7 cellular contexts compared by ENCODE assay signal in genomic region chr1:85146298-85146971, GRCh38. TPM values are rescaled to one million over a fixed set of nuclear protein-coding genes. Genes with fewer than 3 reads are reported as not detected.
DNase-seq lines count a peak whose midpoint lies in the region; FAIRE-seq and TF ChIP-seq lines count a peak whose summit lies in the region.
"Not testable (repeated sequence)": the region's sequence is repeated elsewhere in the genome, so short reads cannot be mapped to it uniquely, and the experiment has no call there.

No MANE protein-coding gene starts in this region.

- CTCF ChIA-PET in Caco-2 (lab: Charles Lee), result not testable (repeated sequence)

- not testable (repeated sequence) for H4K20me1 ChIP-seq in astrocyte (ENCODE audit: insufficient read depth, low read length)

- not testable (repeated sequence) for BruUV-seq in Caco-2 (replicated peaks; lab: Mats Ljungman, UMichigan)

- H3K9me3 Mint-ChIP-seq in Caco-2 (ENCODE audit: unreplicated experiment); astrocyte (ENCODE audit: unreplicated experiment); osteocyte (ENCODE audit: unreplicated experiment); type B pancreatic cell: not testable (repeated sequence)

- H3K4me1 ChIP-seq in Caco-2, result peaks cover 25% of the 10 kb centered on the region
- H3K4me1 ChIP-seq in SJCRH30; astrocyte (ENCODE audit: insufficient read depth, low read length): not testable (repeated sequence)

- peak overlapping the region; percentile 82 for H3K27ac Mint-ChIP-seq in Caco-2 (ENCODE audit: unreplicated experiment)
- peak overlapping the region; percentile 50 for H3K27ac Mint-ChIP-seq in astrocyte (ENCODE audit: unreplicated experiment)
- peak overlapping the region; percentile 62 for H3K27ac Mint-ChIP-seq in osteocyte (ENCODE audit: unreplicated experiment)
- peak overlapping the region; percentile 27 for H3K27ac Mint-ChIP-seq in type B pancreatic cell

- H3K27me3 Mint-ChIP-seq in Caco-2 (ENCODE audit: insufficient read depth, unreplicated experiment); astrocyte (ENCODE audit: low read depth, unreplicated experiment); osteocyte (ENCODE audit: unreplicated experiment); type B pancreatic cell: not testable (repeated sequence)

- not testable (repeated sequence) for H3K36me3 ChIP-seq in Caco-2 (ENCODE audit: control insufficient read depth, insufficient read depth, low read length); SJCRH30; astrocyte (ENCODE audit: insufficient read depth, low read length)

- H3K36me3 Mint-ChIP-seq in Caco-2 (ENCODE audit: insufficient read depth, unreplicated experiment), result peaks cover 23% of the 10 kb centered on the region
- not testable (repeated sequence) for H3K36me3 Mint-ChIP-seq in astrocyte (ENCODE audit: low read depth, unreplicated experiment); osteocyte (ENCODE audit: unreplicated experiment); type B pancreatic cell

- POLR2A ChIA-PET in Caco-2 (lab: Charles Lee), result not testable (repeated sequence)

- not testable (repeated sequence) for TF ChIP-seq CTCF in Caco-2 (IDR thresholded peaks at IDR 0.05; ENCODE audit: insufficient read depth in 1 of 2, low read depth in 1 of 2, low read length in 1 of 2, severe bottlenecking in 1 of 2, unreplicated experiment in 1 of 2); astrocyte (IDR thresholded peaks at IDR 0.05; ENCODE audit: insufficient read depth, low read depth, low read length); osteocyte (IDR thresholded peaks at IDR 0.05); type B pancreatic cell (conservative IDR thresholded peaks at IDR 0.05)

- not testable (repeated sequence) for H3K4me3 Mint-ChIP-seq in Caco-2 (ENCODE audit: unreplicated experiment); astrocyte (ENCODE audit: unreplicated experiment); osteocyte (ENCODE audit: unreplicated experiment); type B pancreatic cell

- not testable (repeated sequence) for H3K4me3 ChIP-seq in Caco-2 (ENCODE audit: low read depth, low read length); SJCRH30; astrocyte (ENCODE audit: insufficient read depth, low read depth, low read length)

- not testable (repeated sequence) for H3K9me3 ChIP-seq in Caco-2; SJCRH30 (replicated peaks); astrocyte (ENCODE audit: insufficient read depth, low read depth, low read length)

- H3K9ac ChIP-seq in astrocyte (ENCODE audit: low read length), result not testable (repeated sequence)

- FAIRE-seq in HTR-8/SVneo (lab: Jason Lieb, UNC), result peak; percentile 16
- FAIRE-seq in astrocyte (lab: Jason Lieb, UNC), result not testable (repeated sequence)

- peaks cover 31% of the 10 kb centered on the region for H3K4me1 Mint-ChIP-seq in Caco-2 (ENCODE audit: low read depth, unreplicated experiment)
- peaks cover 39% of the 10 kb centered on the region for H3K4me1 Mint-ChIP-seq in astrocyte (ENCODE audit: low read depth, unreplicated experiment)
- peaks cover 49% of the 10 kb centered on the region for H3K4me1 Mint-ChIP-seq in osteocyte (ENCODE audit: unreplicated experiment)
- peaks cover 21% of the 10 kb centered on the region for H3K4me1 Mint-ChIP-seq in type B pancreatic cell (ENCODE audit: unreplicated experiment)

- H3K79me2 ChIP-seq in astrocyte (ENCODE audit: insufficient read depth, low read length), result not testable (repeated sequence)

- H3K27me3 ChIP-seq in Caco-2 (replicated peaks; ENCODE audit: control insufficient read depth, insufficient read depth, low read length); SJCRH30; astrocyte (ENCODE audit: insufficient read depth, low read length): not testable (repeated sequence)

- not testable (repeated sequence) for H3K4me2 ChIP-seq in astrocyte (ENCODE audit: low read length)

- H3K27ac ChIP-seq in SJCRH30, result 0 out of 2 replicates have a peak overlapping the region, but pooled peaks have one; percentile 2
- not testable (repeated sequence) for H3K27ac ChIP-seq in astrocyte (ENCODE audit: low read depth, low read length)

- not testable (repeated sequence) for H2AFZ ChIP-seq in astrocyte (ENCODE audit: low read depth, low read length)

- intact Hi-C loops in Caco-2 (cut with micrococcal nuclease; ENCODE audit: unreplicated experiment), result loop anchor here (2.0 to 5.0 kb wide), 3 partner anchors 39 to 78 kb away; partner anchors contain the start of gene SYDE2

- DNase-seq in Caco-2 (peak in 1 of 2 experiments; percentile 22), NCI-H526 treated with DMSO at 0.1 percent for 48 hours (lab: John Stamatoyannopoulos, UW) (peak; percentile 68), astrocyte (ENCODE audit: low read depth) (peak; percentile 26)
- DNase-seq in HTR-8/SVneo (ENCODE audit: insufficient read length, low spot score); SJCRH30; osteocyte (ENCODE audit: extremely low spot score, unreplicated experiment); type B pancreatic cell (ENCODE audit: extremely low spot score, unreplicated experiment): not testable (repeated sequence)

RNA-seq across cellular contexts. Expression of gene SYDE2, which starts 54.4 kb away (rescaled TPM):
- total RNA-seq in Caco-2 (2022) (19.1 and 19.9 TPM in 2 replicates), astrocyte (8.1 and 9.9 TPM in 2 replicates), osteocyte (6.0 and 6.3 TPM in 2 replicates), type B pancreatic cell (ENCODE audit: low replicate concordance) (9.4 and 10.3 TPM in 2 replicates)
- total RNA-seq in SJCRH30 (2014; rRNA removed; shearing (Covaris generic)), result 5.2 and 6.7 TPM in 2 replicates

Comparison
In these comparisons a context has a peak if more than half of its experiments do, and no peak if none do; other contexts are left out.
1. H3K27ac Mint-ChIP-seq: peak in every context shown above with its lines; median percentile 82 in Caco-2; 62 in osteocyte; 50 in astrocyte; 27 in type B pancreatic cell.